In the genomic region with DNA sequence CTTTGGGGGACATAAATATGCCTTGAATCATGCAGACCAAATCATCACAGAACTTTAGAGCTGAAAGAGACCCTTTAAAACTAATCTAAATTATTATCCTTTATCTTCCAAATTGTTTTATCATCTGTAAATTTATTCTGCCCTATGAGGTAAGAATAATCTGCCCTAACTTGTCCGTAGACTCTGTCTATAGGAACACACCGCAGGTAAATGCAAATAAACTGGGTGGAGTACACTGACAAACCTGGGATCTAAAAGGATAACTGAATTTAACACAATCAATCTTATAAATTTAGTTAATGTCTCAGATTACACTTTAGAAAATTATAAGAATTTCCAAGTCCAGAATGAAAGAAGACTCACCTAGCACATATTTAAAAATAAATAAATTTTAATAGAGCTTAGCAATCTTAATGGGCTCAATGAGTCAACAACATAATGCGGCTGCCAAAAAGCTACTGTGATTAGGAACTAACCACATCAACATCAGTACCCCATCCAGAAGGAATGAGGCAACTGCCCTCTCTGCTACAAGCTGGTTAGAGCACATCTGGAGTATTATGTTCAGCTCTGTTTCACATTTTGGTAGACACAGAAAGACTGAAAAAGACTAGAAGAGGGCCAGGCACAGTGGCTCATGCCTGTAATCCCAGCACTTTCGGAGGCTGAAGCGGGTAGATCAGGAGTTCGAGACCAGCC, we compare ENCODE assay signal across 15 cellular contexts. TPM values are rescaled to one million over a fixed set of nuclear protein-coding genes. Genes with fewer than 3 reads are reported as not detected.
DNase-seq lines count a peak whose midpoint lies in the region; ATAC-seq, FAIRE-seq and TF ChIP-seq lines count a peak whose summit lies in the region.
"Had no signal": no experiment of that assay in that cellular context is flagged by ENCODE, and none has a peak within 500 bp of the region (broad histone marks: within the 10 kb centered on the region; RNA-seq: fewer than 3 reads in every experiment).

No MANE protein-coding gene starts in this region.

- H3K9me3 Mint-ChIP-seq in T-helper 1 cell treated with Interleukin-12 subunit alpha and Interleukin-12 subunit beta and Interleukin-4 antibody, amounts not matched to agents 30 μg/mL and 1 μg/mL, for 36 hours: no peaks in the 10 kb centered on the region
- H3K9me3 Mint-ChIP-seq in stimulated activated effector memory CD8-positive, alpha-beta T cell treated with anti-CD3 and anti-CD28 coated beads, Interleukin-12 subunit alpha, Interleukin-12 subunit beta, amount 100 ng/mL, for 72 hours: no peaks in the 10 kb centered on the region
- H3K9me3 Mint-ChIP-seq: IgD-negative memory B cell had no signal

- H3K4me3 Mint-ChIP-seq in T-helper 1 cell treated with Interleukin-12 subunit alpha and Interleukin-12 subunit beta and Interleukin-4 antibody, amounts not matched to agents 30 μg/mL and 1 μg/mL, for 36 hours: peak overlapping the region; percentile 25
- H3K4me3 Mint-ChIP-seq in stimulated activated effector memory CD8-positive, alpha-beta T cell treated with anti-CD3 and anti-CD28 coated beads, Interleukin-12 subunit alpha, Interleukin-12 subunit beta, amount 100 ng/mL, for 72 hours: peak overlapping the region; percentile 28

- H3K27me3 ChIP-seq in dorsolateral prefrontal cortex: no peaks in the 10 kb centered on the region
- H3K27me3 ChIP-seq: BE2C, tibial nerve had no signal

- no peak for ATAC-seq in stimulated activated effector memory CD8-positive, alpha-beta T cell treated with anti-CD3 and anti-CD28 coated beads, Interleukin-12 subunit alpha, Interleukin-12 subunit beta, amount 100 ng/mL, for 72 hours

- no peak for TF ChIP-seq CTCF in dorsolateral prefrontal cortex (IDR thresholded peaks at IDR 0.05 in 54 of 56, conservative IDR thresholded peaks at IDR 0.05 in 2 of 56; ENCODE audit: low read depth in 1 of 56, partially characterized antibody in 56 of 56)

- H3K4me1 Mint-ChIP-seq in T-helper 1 cell treated with Interleukin-12 subunit alpha and Interleukin-12 subunit beta and Interleukin-4 antibody, amounts not matched to agents 30 μg/mL and 1 μg/mL, for 36 hours (ENCODE audit: low read depth): peaks cover 32% of the 10 kb centered on the region
- H3K4me1 Mint-ChIP-seq in stimulated activated effector memory CD8-positive, alpha-beta T cell treated with anti-CD3 and anti-CD28 coated beads, Interleukin-12 subunit alpha, Interleukin-12 subunit beta, amount 100 ng/mL, for 72 hours: peaks cover 25% of the 10 kb centered on the region

- H3K27ac Mint-ChIP-seq in T-helper 1 cell treated with Interleukin-12 subunit alpha and Interleukin-12 subunit beta and Interleukin-4 antibody, amounts not matched to agents 30 μg/mL and 1 μg/mL, for 36 hours: no peak overlapping the region
- no peak overlapping the region for H3K27ac Mint-ChIP-seq in stimulated activated effector memory CD8-positive, alpha-beta T cell treated with anti-CD3 and anti-CD28 coated beads, Interleukin-12 subunit alpha, Interleukin-12 subunit beta, amount 100 ng/mL, for 72 hours
- H3K27ac Mint-ChIP-seq: IgD-negative memory B cell had no signal

- peak overlapping the region in 52 of 59 donors; percentile 4 to 99 (median 93) for H3K27ac ChIP-seq in dorsolateral prefrontal cortex

- DNase-seq in T-helper 1 cell: no peak
- DNase-seq in M059J (ENCODE audit: low read depth): peak; percentile 87
- DNase-seq in dorsolateral prefrontal cortex: no peak
- DNase-seq in stimulated activated effector memory CD8-positive, alpha-beta T cell treated with anti-CD3 and anti-CD28 coated beads, Interleukin-12 subunit alpha, Interleukin-12 subunit beta, amount 100 ng/mL, for 72 hours (ENCODE audit: low spot score in 2 of 2): no peak
- DNase-seq in stimulated activated naive CD4-positive, alpha-beta T cell treated with Interleukin-2 at 50 U/mL for 16 hours (lab: John Stamatoyannopoulos, UW): no peak
- no peak for DNase-seq in putamen (ENCODE audit: low spot score)
- DNase-seq in urothelium cell line (ENCODE audit: low spot score): no peak
- DNase-seq: activated CD8-positive, alpha-beta memory T cell treated with anti-CD3 and anti-CD28 coated beads, Interleukin-2, amount 50 U/mL, for 48 hours; BE2C; NCI-H510A treated with DMSO at 0.1 percent for 48 hours; stimulated activated CD4-positive, alpha-beta T cell treated with anti-CD3 and anti-CD28 coated beads, Interleukin-2, amount 100 ng/mL, for 48 hours had no signal

- FAIRE-seq in urothelium cell line (lab: Jason Lieb, UNC): no peak
- FAIRE-seq: GM12891 had no signal

- H3K4me3 ChIP-seq in dorsolateral prefrontal cortex: peak overlapping the region in 8 of 59 donors; percentile 80 to 95 (median 92)

- H3K36me3 Mint-ChIP-seq in T-helper 1 cell treated with Interleukin-12 subunit alpha and Interleukin-12 subunit beta and Interleukin-4 antibody, amounts not matched to agents 30 μg/mL and 1 μg/mL, for 36 hours (ENCODE audit: low read depth): peaks cover 1% of the 10 kb centered on the region
- peaks cover 7% of the 10 kb centered on the region for H3K36me3 Mint-ChIP-seq in stimulated activated effector memory CD8-positive, alpha-beta T cell treated with anti-CD3 and anti-CD28 coated beads, Interleukin-12 subunit alpha, Interleukin-12 subunit beta, amount 100 ng/mL, for 72 hours

- intact Hi-C loops in dorsolateral prefrontal cortex (cut with DNase I): no loop called here

- no peaks in the 10 kb centered on the region for H3K27me3 Mint-ChIP-seq in T-helper 1 cell treated with Interleukin-12 subunit alpha and Interleukin-12 subunit beta and Interleukin-4 antibody, amounts not matched to agents 30 μg/mL and 1 μg/mL, for 36 hours (ENCODE audit: low read depth)
- H3K27me3 Mint-ChIP-seq: IgD-negative memory B cell had no signal

RNA-seq across cellular contexts. Expression of gene MEGF9, which starts 5.6 kb away (rescaled TPM):
- 6.4 and 15.0 TPM in 2 replicates for total RNA-seq in M059J (2014; rRNA removed; shearing (Covaris generic))
- 10 to 100 TPM; 47.2 to 92.6 (median 64.9) TPM for total RNA-seq in dorsolateral prefrontal cortex
